Comparison of ENCODE assay signal across 8 cellular contexts in the genomic region with DNA sequence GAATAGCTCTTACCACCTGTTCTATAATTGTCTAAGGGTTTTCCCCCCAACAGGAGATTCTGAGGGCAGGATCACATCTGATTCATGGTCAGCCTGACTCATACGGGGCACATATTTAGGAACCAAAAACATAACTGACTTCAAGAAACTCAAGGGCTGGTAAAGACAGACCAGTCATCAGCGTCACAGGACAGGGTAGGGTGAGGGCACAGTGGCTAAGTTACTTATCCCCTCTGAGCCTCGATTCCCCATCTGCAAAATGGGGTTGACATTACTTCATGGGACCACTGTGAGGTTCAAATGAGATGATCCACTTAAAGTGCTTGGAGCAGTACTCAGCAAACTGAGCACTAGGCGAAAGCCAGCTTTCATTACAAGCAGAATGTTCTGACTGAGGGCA. TPM values are rescaled to one million over a fixed set of nuclear protein-coding genes. Genes with fewer than 3 reads are reported as not detected.
DNase-seq lines count a peak whose midpoint lies in the region; ATAC-seq and TF ChIP-seq lines count a peak whose summit lies in the region.

No MANE protein-coding gene starts in this region.

- H3K4me1 ChIP-seq in IMR-90 (ENCODE audit: control insufficient read depth, insufficient read depth, low read length) (peaks cover 7% of the 10 kb centered on the region), foreskin keratinocyte (no peaks in the 10 kb centered on the region)

- H4K5ac ChIP-seq in IMR-90 (ENCODE audit: low read depth, low read length) = peak overlapping the region; percentile 79

- peak overlapping the region; percentile 100 for H3K4me2 ChIP-seq in IMR-90 (ENCODE audit: low read depth, low read length)

- peak overlapping the region; percentile 46; the same call in 1 of the 2 replicates for H4K91ac ChIP-seq in IMR-90 (ENCODE audit: insufficient read depth, low read depth, low read length)

- peaks cover 37% of the 10 kb centered on the region for H3K4me1 Mint-ChIP-seq in activated T-cell treated with anti-CD3 and anti-CD28 coated beads, Interleukin-2, amount 50 U/mL, for 24 hours (ENCODE audit: low read depth)

- POLR2A ChIA-PET in IMR-90 (lab: Charles Lee; ENCODE audit: unreplicated experiment) = interaction anchor here (0.6 kb wide), 1 partner anchor 11 kb away, joined by 3 read pairs; no protein-coding TSS in a partner anchor

- peak overlapping the region; percentile 96 for H2AFZ ChIP-seq in IMR-90 (replicated peaks; ENCODE audit: low read length, poor library complexity)

- peak overlapping the region; percentile 89 for H3K23ac ChIP-seq in IMR-90 (ENCODE audit: low read depth, low read length)

- H2BK15ac ChIP-seq in IMR-90 (ENCODE audit: low read depth, low read length) = peak overlapping the region; percentile 26; the same call in 1 of the 3 replicates

- TF ChIP-seq RAD21 in IMR-90 (IDR thresholded peaks at IDR 0.05; ENCODE audit: low read length) = no peak

- peaks cover 15% of the 10 kb centered on the region for H3K9me1 ChIP-seq in IMR-90 (ENCODE audit: insufficient read depth, low read length)

- no peaks in the 10 kb centered on the region for H3K9me3 Mint-ChIP-seq in activated T-cell treated with anti-CD3 and anti-CD28 coated beads, Interleukin-2, amount 50 U/mL, for 24 hours

- peak overlapping the region; percentile 99 for H3K27ac Mint-ChIP-seq in activated T-cell treated with anti-CD3 and anti-CD28 coated beads, Interleukin-2, amount 50 U/mL, for 24 hours

- H3K4me3 Mint-ChIP-seq in activated T-cell treated with anti-CD3 and anti-CD28 coated beads, Interleukin-2, amount 50 U/mL, for 24 hours = no peak overlapping the region

- intact Hi-C loops in IMR-90 (cut with micrococcal nuclease) = no loop called here

- H2BK20ac ChIP-seq in IMR-90 (ENCODE audit: low read depth, low read length) = no peak overlapping the region

- BruUV-seq in IMR-90 (replicated peaks; lab: Mats Ljungman, UMichigan) = no TSS peak

- H2BK5ac ChIP-seq in IMR-90 (ENCODE audit: low read depth, low read length, poor library complexity, severe bottlenecking) = peak overlapping the region; percentile 84

- H3K4ac ChIP-seq in IMR-90 (ENCODE audit: low read depth, low read length) = peak overlapping the region; percentile 84; the same call in 1 of the 2 replicates

- H3K27ac ChIP-seq in IMR-90 (ENCODE audit: insufficient read depth, low read length) (peak overlapping the region; percentile 81), foreskin keratinocyte (peak overlapping the region; percentile 87)

- H3K27me3 ChIP-seq in IMR-90 (ENCODE audit: control insufficient read depth, insufficient read depth, low read length) = no peaks in the 10 kb centered on the region
- H3K27me3 ChIP-seq in foreskin keratinocyte = no peaks in the 10 kb centered on the region

- peak overlapping the region; percentile 90 for H3K4me3 ChIP-seq in IMR-90 (ENCODE audit: insufficient read depth, low read depth, low read length)
- peak overlapping the region; percentile 97 for H3K4me3 ChIP-seq in retinal pigment epithelial cell (ENCODE audit: low read length)

- peak overlapping the region; percentile 98 for H3K14ac ChIP-seq in IMR-90 (replicated peaks; ENCODE audit: low read depth, low read length)

- 56% methylated on average over 2 of the region's 4 CpGs; no CpG with 5 or more reads in 1 of the 2 experiments for WGBS in IMR-90 (ENCODE audit: extremely low coverage in 2 of 2, insufficient read length in 1 of 2), 2 experiments

- ATAC-seq in IMR-90 (ENCODE audit: low read depth) (no peak; the same call in 1 of the 2 replicates), foreskin keratinocyte (peak; percentile 71)

- H3K27me3 Mint-ChIP-seq in activated T-cell treated with anti-CD3 and anti-CD28 coated beads, Interleukin-2, amount 50 U/mL, for 24 hours = no peaks in the 10 kb centered on the region

- H3K56ac ChIP-seq in IMR-90 (ENCODE audit: extremely low read depth, insufficient read depth, low read length) = peak overlapping the region; percentile 87

- H3K36me3 Mint-ChIP-seq in activated T-cell treated with anti-CD3 and anti-CD28 coated beads, Interleukin-2, amount 50 U/mL, for 24 hours (ENCODE audit: low read depth) = peaks cover 48% of the 10 kb centered on the region

- DNase-seq in activated CD4-positive, alpha-beta T cell treated with anti-CD3 and anti-CD28 coated beads for 24 hours (ENCODE audit: low read depth in 2 of 2) = peak; percentile 48
- DNase-seq in activated CD4-positive, alpha-beta T cell treated with anti-CD3 and anti-CD28 coated beads for 1 hour = no peak
- DNase-seq in IMR-90 = peak; percentile 57
- DNase-seq in activated T-cell treated with anti-CD3 and anti-CD28 coated beads, Interleukin-2, amount 50 U/mL, for 24 hours = peak; percentile 61
- peak; percentile 44 to 65 for DNase-seq in foreskin keratinocyte
- DNase-seq in retinal pigment epithelial cell (ENCODE audit: low read depth) = no peak
- DNase-seq in DMS 273 (lab: John Stamatoyannopoulos, UW; ENCODE audit: unreplicated experiment) = no peak
- no peak for DNase-seq in SW480 (ENCODE audit: low spot score)

- peaks cover 7% of the 10 kb centered on the region for H3K36me3 ChIP-seq in IMR-90 (ENCODE audit: control insufficient read depth, insufficient read depth, low read length)

- in situ Hi-C loops in IMR-90 (cut with MboI; ENCODE audit: low sequenced_read_pairs) = no loop called here

- TF ChIP-seq POLR2A in IMR-90 (IDR thresholded peaks at IDR 0.05; ENCODE audit: low read depth, low read length) = no peak

- no peak overlapping the region for H2BK120ac ChIP-seq in IMR-90 (ENCODE audit: low read depth, low read length)

- H4K20me1 ChIP-seq in IMR-90 (ENCODE audit: insufficient read depth, low read length) = peaks cover 10% of the 10 kb centered on the region; the same call in 1 of the 2 replicates

- dilution Hi-C loops in IMR-90 (cut with HindIII; ENCODE audit: low sequenced_read_pairs, unreplicated experiment) = no loop called here

- H4K8ac ChIP-seq in IMR-90 (ENCODE audit: low read depth in 2 of 2, low read length in 2 of 2) = peak overlapping the region; percentile 89 to 92

- TF ChIP-seq CTCF in IMR-90 (conservative IDR thresholded peaks at IDR 0.05; ENCODE audit: low read depth, low read length) (no peak), foreskin keratinocyte (conservative IDR thresholded peaks at IDR 0.05) (no peak), retinal pigment epithelial cell (conservative IDR thresholded peaks at IDR 0.05; ENCODE audit: low read depth, low read length) (no peak)

- CTCF ChIA-PET in IMR-90 (lab: Yijun Ruan, JAX) = no interaction called here

- peak overlapping the region; percentile 17; the same call in 1 of the 2 replicates for H3K18ac ChIP-seq in IMR-90 (ENCODE audit: low read depth, low read length)

- H2AK5ac ChIP-seq in IMR-90 (ENCODE audit: low read depth, low read length) = peak overlapping the region; percentile 89

- H3K79me1 ChIP-seq in IMR-90 (ENCODE audit: low read depth in 1 of 2, low read length in 2 of 2) = peaks cover 54 to 66% of the 10 kb centered on the region in 2 experiments

- H3K9me3 ChIP-seq in IMR-90 (ENCODE audit: control insufficient read depth, insufficient read depth, low read length) = no peaks in the 10 kb centered on the region

- peak overlapping the region; percentile 94 for H2AK9ac ChIP-seq in IMR-90 (replicated peaks; ENCODE audit: low read depth, low read length, poor library complexity)

- peak overlapping the region; percentile 86 for H3K9ac ChIP-seq in IMR-90 (ENCODE audit: low read depth, low read length)

TF ChIP-seq in IMR-90, 13 proteins besides CTCF, POLR2A, EP300 and RAD21:
- TF ChIP-seq FOS (IDR thresholded peaks at IDR 0.05; ENCODE audit: low read depth, low read length) = peak; percentile 15; the same call in 1 of the 2 replicates
- peak; percentile 90 for TF ChIP-seq RCOR1 (IDR thresholded peaks at IDR 0.05; ENCODE audit: insufficient replicate concordance, low read length)
- TF ChIP-seq, protein P1, sequence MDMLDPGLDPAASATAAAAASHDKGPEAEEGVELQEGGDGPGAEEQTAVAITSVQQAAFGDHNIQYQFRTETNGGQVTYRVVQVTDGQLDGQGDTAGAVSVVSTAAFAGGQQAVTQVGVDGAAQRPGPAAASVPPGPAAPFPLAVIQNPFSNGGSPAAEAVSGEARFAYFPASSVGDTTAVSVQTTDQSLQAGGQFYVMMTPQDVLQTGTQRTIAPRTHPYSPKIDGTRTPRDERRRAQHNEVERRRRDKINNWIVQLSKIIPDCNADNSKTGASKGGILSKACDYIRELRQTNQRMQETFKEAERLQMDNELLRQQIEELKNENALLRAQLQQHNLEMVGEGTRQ (IDR thresholded peaks at IDR 0.05; ENCODE audit: low read depth, low read length) = no peak

RNA-seq across cellular contexts. Expression of a gene that starts 0.6 kb away (rescaled TPM):
- total RNA-seq in IMR-90 (2012; rRNA removed) (41.9 and 55.3 TPM in 2 replicates), foreskin keratinocyte (44.0 and 44.8 TPM in 2 replicates)
- polyA plus RNA-seq in IMR-90 (2012; rRNA removed) (53.2 and 56.4 TPM in 2 replicates), foreskin keratinocyte (52.8 and 55.3 TPM in 2 replicates)
- polyA plus RNA-seq in IMR-90 (2012; cell fraction: cytosol; rRNA removed) = 29.3 and 37.8 TPM in 2 replicates
- polyA plus RNA-seq in IMR-90 (2012; cell fraction: nucleus; rRNA removed; ENCODE audit: low replicate concordance) = 10.9 and 21.3 TPM in 2 replicates

RNA-seq across cellular contexts. Expression of a gene that starts 0.7 kb away (rescaled TPM):
- total RNA-seq in IMR-90 (2012; rRNA removed) = 10.3 and 11.7 TPM in 2 replicates
- 9.5 TPM in 2 replicates for polyA plus RNA-seq in IMR-90 (2012; rRNA removed)
- polyA plus RNA-seq in IMR-90 (2012; cell fraction: cytosol; rRNA removed) = 5.8 and 11.5 TPM in 2 replicates
- polyA plus RNA-seq in IMR-90 (2012; cell fraction: nucleus; rRNA removed; ENCODE audit: low replicate concordance) = 10.1 and 26.3 TPM in 2 replicates
- total RNA-seq in foreskin keratinocyte = 10.4 and 10.6 TPM in 2 replicates
- 3.3 and 3.4 TPM in 2 replicates for polyA plus RNA-seq in foreskin keratinocyte

RNA-seq across cellular contexts. Expression of a gene that starts 42.5 kb away (rescaled TPM):
- total RNA-seq in IMR-90 (2012; rRNA removed) = 5.7 and 6.4 TPM in 2 replicates
- 9.8 and 10.7 TPM in 2 replicates for polyA plus RNA-seq in IMR-90 (2012; rRNA removed)
- polyA plus RNA-seq in IMR-90 (2012; cell fraction: cytosol; rRNA removed) = 4.8 and 5.5 TPM in 2 replicates
- polyA plus RNA-seq in IMR-90 (2012; cell fraction: nucleus; rRNA removed; ENCODE audit: low replicate concordance) = 42.8 and 49.8 TPM in 2 replicates
- 8.0 and 10.2 TPM in 2 replicates for total RNA-seq in foreskin keratinocyte
- 6.5 and 7.4 TPM in 2 replicates for polyA plus RNA-seq in foreskin keratinocyte

RNA-seq across cellular contexts. Expression of a gene that starts 57.1 kb away (rescaled TPM):
- total RNA-seq in IMR-90 (2012; rRNA removed) = 16.8 and 24.4 TPM in 2 replicates
- 48.1 and 48.5 TPM in 2 replicates for polyA plus RNA-seq in IMR-90 (2012; rRNA removed)
- polyA plus RNA-seq in IMR-90 (2012; cell fraction: cytosol; rRNA removed) = 22.5 and 28.2 TPM in 2 replicates
- 188 and 260 TPM in 2 replicates for polyA plus RNA-seq in IMR-90 (2012; cell fraction: nucleus; rRNA removed; ENCODE audit: low replicate concordance)
- 22.1 and 28.9 TPM in 2 replicates for total RNA-seq in foreskin keratinocyte
- polyA plus RNA-seq in foreskin keratinocyte = 20.1 and 27.6 TPM in 2 replicates

Comparison
In these comparisons a context has a peak if more than half of its experiments do, and no peak if none do; other contexts are left out.
1. DNase-seq: peak in activated CD4-positive, alpha-beta T cell treated with anti-CD3 and anti-CD28 coated beads for 24 hours (2 of 2), IMR-90 (single experiment), activated T-cell treated with anti-CD3 and anti-CD28 coated beads, Interleukin-2, amount 50 U/mL, for 24 hours (single experiment) and foreskin keratinocyte (2 of 2); none in activated CD4-positive, alpha-beta T cell treated with anti-CD3 and anti-CD28 coated beads for 1 hour (single experiment), retinal pigment epithelial cell (single experiment), DMS 273 (single experiment) and SW480 (single experiment).